Comparison of ENCODE assay signal across 8 cellular contexts in genomic region chr4:122798101-122798500, GRCh38. TPM values are rescaled to one million over a fixed set of nuclear protein-coding genes. Genes with fewer than 3 reads are reported as not detected.
DNase-seq lines count a peak whose midpoint lies in the region; ATAC-seq and TF ChIP-seq lines count a peak whose summit lies in the region.

No MANE protein-coding gene starts in this region.

- H2AFZ ChIP-seq in GM23338 = no peak overlapping the region

- TF ChIP-seq CTCF in GM23338 (conservative IDR thresholded peaks at IDR 0.05; ENCODE audit: low read depth in 2 of 2) (0 out of 4 replicates have a peak, but pooled peaks of 1 of the 2 experiments have one; percentile 8), liver (IDR thresholded peaks at IDR 0.05; ENCODE audit: low read depth, low read length, missing input control) (no peak), vagina (IDR thresholded peaks at IDR 0.05) (no peak)

- H3K36me3 ChIP-seq in GM23338 (ENCODE audit: insufficient read depth) (no peaks in the 10 kb centered on the region), liver (ENCODE audit: control insufficient read depth in 4 of 4, insufficient read depth in 3 of 4, low read depth in 1 of 4, low read length in 3 of 4) (no peaks in the 10 kb centered on the region), vagina (no peaks in the 10 kb centered on the region)

- H3K9me2 ChIP-seq in GM23338 (ENCODE audit: insufficient read depth) = no peaks in the 10 kb centered on the region

- 54% methylated on average over 5 of the region's 5 CpGs for WGBS in liver

- H3K27ac ChIP-seq in GM23338 (ENCODE audit: low read depth) = peak overlapping the region; percentile 95
- peak overlapping the region; percentile 31 for H3K27ac ChIP-seq in caudate nucleus (ENCODE audit: low read depth, low read length)
- no peak overlapping the region for H3K27ac ChIP-seq in liver (ENCODE audit: low read depth in 1 of 2, low read length in 2 of 2)
- H3K27ac ChIP-seq in vagina = peak overlapping the region; percentile 57

- H3K9ac ChIP-seq in liver (ENCODE audit: low read depth in 1 of 2, low read length in 2 of 2) = no peak overlapping the region

- H3K9me3 ChIP-seq in liver (ENCODE audit: control insufficient read depth in 4 of 4, low read length in 3 of 4) (no peaks in the 10 kb centered on the region), vagina (no peaks in the 10 kb centered on the region)

- H4K20me1 ChIP-seq in GM23338 (replicated peaks; ENCODE audit: insufficient read depth) = no peaks in the 10 kb centered on the region

- H3K27ac Mint-ChIP-seq in GM23338 = peak overlapping the region; percentile 95

- H3K27me3 Mint-ChIP-seq in GM23338 (ENCODE audit: insufficient read depth, low read depth, poor library complexity) = peaks cover 12% of the 10 kb centered on the region

- H3K4me2 ChIP-seq in GM23338 = peak overlapping the region; percentile 40

- peak; percentile 65 for ATAC-seq in GM23338

- peaks cover 34% of the 10 kb centered on the region for H3K4me1 Mint-ChIP-seq in GM23338

- H3K9me3 Mint-ChIP-seq in GM23338 = 0 out of 3 replicates have a peak, but pooled peaks cover 2% of the 10 kb centered on the region

- peak; percentile 21 for DNase-seq in CMK (ENCODE audit: low read depth)
- DNase-seq in GM23338 (ENCODE audit: low spot score) = peak; percentile 69
- peak; percentile 63 for DNase-seq in NCI-H345 (lab: John Stamatoyannopoulos, UW)
- DNase-seq in caudate nucleus (lab: John Stamatoyannopoulos, UW) = peak in 2 of 61 donors; percentile 4 to 11
- no peak for DNase-seq in vagina (ENCODE audit: extremely low spot score in 2 of 2)
- no peak for DNase-seq in effector CD4-positive, alpha-beta T cell
- no peak for DNase-seq in stimulated activated CD4-positive, alpha-beta T cell treated with anti-CD3 and anti-CD28 coated beads, Interleukin-4, amount 100 ng/mL, for 24 hours

- TF ChIP-seq RAD21 in liver (IDR thresholded peaks at IDR 0.05) = no peak

- no peak for TF ChIP-seq POLR2A in vagina (IDR thresholded peaks at IDR 0.05)

- no peaks in the 10 kb centered on the region for H3K79me2 ChIP-seq in GM23338 (replicated peaks; ENCODE audit: insufficient read depth)

- H3K4me3 Mint-ChIP-seq in GM23338 = no peak overlapping the region; the same call in 2 of the 3 replicates

- peaks cover 11% of the 10 kb centered on the region for H3F3A ChIP-seq in GM23338 (replicated peaks; ENCODE audit: low read depth)

- no peak overlapping the region for H3K4me3 ChIP-seq in GM23338
- no peak overlapping the region for H3K4me3 ChIP-seq in liver (ENCODE audit: low read depth in 1 of 3, low read length in 3 of 3)
- H3K4me3 ChIP-seq in vagina = peak overlapping the region; percentile 4 to 12

- H3K27me3 ChIP-seq in GM23338 (ENCODE audit: insufficient read depth) (no peaks in the 10 kb centered on the region), liver (ENCODE audit: control insufficient read depth in 4 of 4, insufficient read depth in 4 of 4, low read length in 3 of 4) (no peaks in the 10 kb centered on the region), vagina (no peaks in the 10 kb centered on the region)

- H3K36me3 Mint-ChIP-seq in GM23338 (ENCODE audit: low read depth) = peaks cover 6% of the 10 kb centered on the region; the same call in 1 of the 3 replicates

- H3K4me1 ChIP-seq in GM23338 (ENCODE audit: insufficient read depth) (peaks cover 28% of the 10 kb centered on the region), liver (ENCODE audit: control insufficient read depth in 4 of 4, insufficient read depth in 4 of 4, low read length in 3 of 4) (no peaks in the 10 kb centered on the region), vagina (peaks cover 21% of the 10 kb centered on the region)

- intact Hi-C loops in vagina (cut with DNase I) = no loop called here

TF ChIP-seq in GM23338, 12 proteins besides CTCF, POLR2A, EP300 and RAD21 (continues in another document):
- TF ChIP-seq POLR2AphosphoS5 (IDR thresholded peaks at IDR 0.05; ENCODE audit: low read depth) = 0 out of 2 replicates have a peak, but pooled peaks have one; percentile 9

TF ChIP-seq in liver, 16 proteins besides CTCF, POLR2A, EP300 and RAD21:
- TF ChIP-seq JUND (IDR thresholded peaks at IDR 0.05) (no peak), RXRA (IDR thresholded peaks at IDR 0.05) (peak; percentile 27 to 53), MAX (IDR thresholded peaks at IDR 0.05) (no peak), TAF1 (conservative IDR thresholded peaks at IDR 0.05) (no peak), SP1 (IDR thresholded peaks at IDR 0.05) (no peak)

RNA-seq across cellular contexts. Expression of gene FGF2, which starts 28.5 kb away (rescaled TPM):
- 84.4 and 96.0 TPM in 2 replicates for total RNA-seq in GM23338 (2014; rRNA removed; shearing (Covaris generic))
- polyA plus RNA-seq in GM23338 (2016; fragmentation: Nextera tagmentation; extraction: Ambion mirVana) (28.3 and 28.8 TPM in 2 replicates), liver (under 1 TPM; 0.52 to 0.61 TPM)
- total RNA-seq in liver (1 to 10 TPM; 1.4 TPM), vagina (12.0 TPM)

Comparison
In these comparisons a context has a peak if more than half of its experiments do, and no peak if none do; other contexts are left out.
1. DNase-seq: peak in CMK (single experiment), GM23338 (single experiment) and NCI-H345 (single experiment); none in vagina (0 of 2), effector CD4-positive, alpha-beta T cell (single experiment) and stimulated activated CD4-positive, alpha-beta T cell treated with anti-CD3 and anti-CD28 coated beads, Interleukin-4, amount 100 ng/mL, for 24 hours (single experiment).
2. H3K27ac ChIP-seq: peak in GM23338 (single experiment), caudate nucleus (single experiment) and vagina (single experiment); none in liver (0 of 2).
3. H3K4me3 ChIP-seq: peak in vagina (2 of 2); none in GM23338 (single experiment) and liver (0 of 3).